ENCODE assay signal across 20 cellular contexts in the genomic region with DNA sequence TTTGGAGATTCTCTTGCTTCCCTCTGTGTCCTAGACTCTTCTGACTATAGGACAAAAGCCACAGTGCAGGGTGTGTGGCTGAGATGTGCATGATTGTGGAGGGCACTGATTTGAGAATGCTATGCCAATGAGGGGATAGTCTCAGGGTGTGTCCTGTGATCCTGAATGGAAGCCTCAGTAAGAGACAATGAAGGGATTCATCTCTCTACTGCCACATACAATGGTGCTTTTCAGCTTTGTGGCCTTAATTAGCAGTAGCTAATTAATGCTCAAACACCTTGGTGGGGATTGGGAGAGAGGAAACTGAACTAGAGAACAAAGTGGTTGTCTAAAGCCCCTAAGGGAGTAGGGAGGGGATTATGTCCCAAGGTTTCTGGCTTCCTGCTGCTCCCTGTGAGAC.
"Had no signal": no experiment of that assay in that cellular context is flagged by ENCODE, and none has a peak within 500 bp of the region (broad histone marks: within the 10 kb centered on the region; RNA-seq: fewer than 3 reads in every experiment).

No MANE protein-coding gene starts in this region.

- H3K4me1 Mint-ChIP-seq: activated CD4-positive, alpha-beta T cell treated with anti-CD3 and anti-CD28 coated beads for 36 hours; activated CD8-positive, alpha-beta memory T cell treated with anti-CD3 and anti-CD28 coated beads, Interleukin-2, amount 10 ng/mL, durations not matched to agents 7 days and 5 days; activated naive CD4-positive, alpha-beta T cell treated with anti-CD3 and anti-CD28 coated beads, Interleukin-2, amount 50 U/mL, for 24 hours; T-helper 17 cell had no signal

- H3K9me3 Mint-ChIP-seq: activated naive CD4-positive, alpha-beta T cell treated with anti-CD3 and anti-CD28 coated beads, Interleukin-2, amount 50 U/mL, for 24 hours; activated T-helper 2 cell treated with anti-CD3 and anti-CD28 coated beads, Interferon-gamma antibody, Interleukin-2, Interleukin-4, amounts not matched to agents 10 μg/mL and 5 μg/mL and 100 μg/mL, durations not matched to agents 14 hours and 24 hours and 36 hours; naive B cell; stimulated activated naive B cell treated with anti-CD40 and anti-IgM and Interleukin-4, amounts not matched to agents 10 μg/mL and 1 μg/mL and 100 μg/mL, for 72 hours had no signal

- H3K27me3 ChIP-seq: adrenal gland, colonic mucosa, foreskin keratinocyte, neutrophil, right atrium auricular region, transverse colon, vagina had no signal

- H3K9me3 ChIP-seq: adrenal gland, colonic mucosa, neutrophil, right atrium auricular region, transverse colon, vagina had no signal

- H3K4me1 ChIP-seq: adrenal gland, colonic mucosa, transverse colon had no signal

- H3K27ac Mint-ChIP-seq: activated CD4-positive, alpha-beta memory T cell treated with anti-CD3 and anti-CD28 coated beads for 36 hours; activated CD4-positive, alpha-beta T cell treated with anti-CD3 and anti-CD28 coated beads for 36 hours; activated CD8-positive, alpha-beta memory T cell treated with anti-CD3 and anti-CD28 coated beads, Interleukin-2, amount 10 ng/mL, durations not matched to agents 7 days and 5 days; activated naive CD4-positive, alpha-beta T cell treated with anti-CD3 and anti-CD28 coated beads, Interleukin-2, amount 50 U/mL, for 24 hours; activated T-helper 2 cell treated with anti-CD3 and anti-CD28 coated beads, Interferon-gamma antibody, Interleukin-2, Interleukin-4, amounts not matched to agents 10 μg/mL and 5 μg/mL and 100 μg/mL, durations not matched to agents 14 hours and 24 hours and 36 hours; naive B cell; stimulated activated naive B cell treated with anti-CD40 and anti-IgM and Interleukin-4, amounts not matched to agents 10 μg/mL and 1 μg/mL and 100 μg/mL, for 72 hours; T-helper 17 cell had no signal

- H3K36me3 Mint-ChIP-seq: activated CD4-positive, alpha-beta memory T cell treated with anti-CD3 and anti-CD28 coated beads for 36 hours; activated CD8-positive, alpha-beta memory T cell treated with anti-CD3 and anti-CD28 coated beads, Interleukin-2, amount 10 ng/mL, durations not matched to agents 7 days and 5 days; activated naive CD4-positive, alpha-beta T cell treated with anti-CD3 and anti-CD28 coated beads, Interleukin-2, amount 50 U/mL, for 24 hours; naive B cell; stimulated activated naive B cell treated with anti-CD40 and anti-IgM and Interleukin-4, amounts not matched to agents 10 μg/mL and 1 μg/mL and 100 μg/mL, for 72 hours had no signal

- H3K4me3 Mint-ChIP-seq: activated CD4-positive, alpha-beta memory T cell treated with anti-CD3 and anti-CD28 coated beads for 36 hours; activated CD4-positive, alpha-beta T cell treated with anti-CD3 and anti-CD28 coated beads for 36 hours; activated CD8-positive, alpha-beta memory T cell treated with anti-CD3 and anti-CD28 coated beads, Interleukin-2, amount 10 ng/mL, durations not matched to agents 7 days and 5 days; activated naive CD4-positive, alpha-beta T cell treated with anti-CD3 and anti-CD28 coated beads, Interleukin-2, amount 50 U/mL, for 24 hours; naive B cell; stimulated activated naive B cell treated with anti-CD40 and anti-IgM and Interleukin-4, amounts not matched to agents 10 μg/mL and 1 μg/mL and 100 μg/mL, for 72 hours; T-helper 17 cell had no signal

- ATAC-seq: activated CD4-positive, alpha-beta T cell treated with anti-CD3 and anti-CD28 coated beads for 36 hours; activated CD8-positive, alpha-beta memory T cell treated with anti-CD3 and anti-CD28 coated beads, Interleukin-2, amount 10 ng/mL, durations not matched to agents 7 days and 5 days; foreskin keratinocyte; stimulated activated naive B cell treated with anti-CD40 and anti-IgM and Interleukin-4, amounts not matched to agents 10 μg/mL and 1 μg/mL and 100 μg/mL, for 72 hours; T-helper 17 cell had no signal

- DNase-seq: activated CD4-positive, alpha-beta memory T cell treated with anti-CD3 and anti-CD28 coated beads for 36 hours; activated CD4-positive, alpha-beta T cell treated with anti-CD3 and anti-CD28 coated beads for 36 hours; activated CD8-positive, alpha-beta memory T cell treated with anti-CD3 and anti-CD28 coated beads, Interleukin-2, amount 10 ng/mL, durations not matched to agents 7 days and 5 days; activated T-cell treated with anti-CD3 and anti-CD28 coated beads, Interleukin-2, amount 50 U/mL, for 1 hour; adrenal gland; colonic mucosa; effector CD4-positive, alpha-beta T cell; foreskin keratinocyte; naive B cell; stimulated activated CD4-positive, alpha-beta T cell treated with anti-CD3 and anti-CD28 coated beads, Interleukin-4, amount 100 ng/mL, for 1 hour; stimulated activated naive B cell treated with anti-CD40 and anti-IgM and Interleukin-4, amounts not matched to agents 10 μg/mL and 1 μg/mL and 100 μg/mL, for 72 hours; T-helper 17 cell; transverse colon; WERI-Rb-1 had no signal

- H3K36me3 ChIP-seq: adrenal gland, colonic mucosa, neutrophil, right atrium auricular region, transverse colon, vagina, WERI-Rb-1 had no signal

- H3K27ac ChIP-seq: adrenal gland, colonic mucosa, foreskin keratinocyte, neutrophil, right atrium auricular region, transverse colon, vagina, WERI-Rb-1 had no signal

- H3K27me3 Mint-ChIP-seq: activated CD4-positive, alpha-beta memory T cell treated with anti-CD3 and anti-CD28 coated beads for 36 hours; activated CD4-positive, alpha-beta T cell treated with anti-CD3 and anti-CD28 coated beads for 36 hours; activated CD8-positive, alpha-beta memory T cell treated with anti-CD3 and anti-CD28 coated beads, Interleukin-2, amount 10 ng/mL, durations not matched to agents 7 days and 5 days; activated naive CD4-positive, alpha-beta T cell treated with anti-CD3 and anti-CD28 coated beads, Interleukin-2, amount 50 U/mL, for 24 hours; naive B cell; stimulated activated naive B cell treated with anti-CD40 and anti-IgM and Interleukin-4, amounts not matched to agents 10 μg/mL and 1 μg/mL and 100 μg/mL, for 72 hours; T-helper 17 cell had no signal

- H3K4me3 ChIP-seq: adrenal gland, colonic mucosa, lung, right atrium auricular region, transverse colon, vagina had no signal
